26 cellular contexts compared by ENCODE assay signal in genomic region chr11:1529286-1529685, GRCh38. TPM values are rescaled to one million over a fixed set of nuclear protein-coding genes. Genes with fewer than 3 reads are reported as not detected.
"Had no signal": no experiment of that assay in that cellular context is flagged by ENCODE, and none has a peak within 500 bp of the region (broad histone marks: within the 10 kb centered on the region; RNA-seq: fewer than 3 reads in every experiment).

No MANE protein-coding gene starts in this region.

- H3K36me3 Mint-ChIP-seq: naive B cell had no signal

- H3K27ac Mint-ChIP-seq: naive B cell; nephron; stimulated activated naive CD8-positive, alpha-beta T cell treated with anti-CD3 and anti-CD28 coated beads, Interleukin-15, Interleukin-2, amounts not matched to agents 100 ng/mL and 50 ng/mL, for 24 hours had no signal

- ATAC-seq: gastroesophageal sphincter, left cardiac atrium, left ventricle myocardium superior had no signal

- H3K9me3 Mint-ChIP-seq: naive B cell; nephron; stimulated activated naive CD8-positive, alpha-beta T cell treated with anti-CD3 and anti-CD28 coated beads, Interleukin-15, Interleukin-2, amounts not matched to agents 100 ng/mL and 50 ng/mL, for 24 hours had no signal

- H3K4me3 Mint-ChIP-seq: nephron; stimulated activated naive CD8-positive, alpha-beta T cell treated with anti-CD3 and anti-CD28 coated beads, Interleukin-15, Interleukin-2, amounts not matched to agents 100 ng/mL and 50 ng/mL, for 24 hours had no signal

- H3K27me3 Mint-ChIP-seq: naive B cell; stimulated activated naive CD8-positive, alpha-beta T cell treated with anti-CD3 and anti-CD28 coated beads, Interleukin-15, Interleukin-2, amounts not matched to agents 100 ng/mL and 50 ng/mL, for 24 hours had no signal

- H3K4me3 ChIP-seq: dorsolateral prefrontal cortex, esophagus muscularis mucosa, gastroesophageal sphincter, lung, right atrium auricular region, tibial artery, upper lobe of left lung, uterus had no signal

- H3K36me3 ChIP-seq: right atrium auricular region, uterus had no signal

- DNase-seq: cortex of kidney; dorsolateral prefrontal cortex; effector memory CD4-positive, alpha-beta T cell; kidney; left cardiac atrium; left ventricle myocardium superior; mesenchymal stem cell; midbrain; naive B cell; posterior cingulate gyrus; small intestine; stimulated activated CD4-positive, alpha-beta T cell treated with anti-CD3 and anti-CD28 coated beads, Interleukin-12 subunit alpha, Interleukin-12 subunit beta, amount 100 ng/mL, for 4 hours; tibial artery; uterus had no signal

- H3K9me3 ChIP-seq: esophagus muscularis mucosa, gastroesophageal sphincter, neutrophil, right atrium auricular region, tibial artery, upper lobe of left lung, uterus had no signal

- H3K27me3 ChIP-seq: dorsolateral prefrontal cortex, esophagus muscularis mucosa, gastroesophageal sphincter, neutrophil, right atrium auricular region, tibial artery, upper lobe of left lung, uterus had no signal

- H3K27ac ChIP-seq: epithelial cell of prostate, esophagus muscularis mucosa, gastroesophageal sphincter, neutrophil, tibial artery, upper lobe of left lung, uterus had no signal

RNA-seq across cellular contexts. Expression of gene KRTAP5-1, which starts 55.8 kb away (rescaled TPM):
- total RNA-seq: dorsolateral prefrontal cortex, esophagus muscularis mucosa, fibroblast of villous mesenchyme, gastroesophageal sphincter, kidney, left cardiac atrium, left ventricle myocardium superior, lung, osteocyte, right atrium auricular region, temporal lobe, upper lobe of left lung, uterus had no signal
- polyA plus RNA-seq: lung, small intestine had no signal
